Comparison of ENCODE assay signal across 8 cellular contexts in the genomic region with DNA sequence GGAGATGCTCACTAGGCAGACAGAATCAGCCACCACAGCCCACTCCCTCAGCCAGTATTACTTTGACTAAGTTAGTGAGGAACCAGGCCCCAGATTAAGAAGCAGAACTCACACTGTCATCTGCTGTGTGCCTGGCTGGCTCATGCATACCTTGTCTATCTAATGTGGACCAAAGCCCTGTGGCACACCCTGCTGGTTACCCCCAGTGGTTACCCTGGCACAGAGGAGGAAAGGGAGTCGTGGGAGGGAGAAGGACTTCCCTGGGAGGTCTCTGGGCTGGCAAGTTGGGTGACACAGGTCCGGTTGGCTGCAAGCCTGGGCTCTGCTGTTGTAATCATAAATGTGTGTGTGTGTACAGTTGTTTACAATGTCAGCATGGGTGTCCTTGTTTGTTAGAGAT. TPM values are rescaled to one million over a fixed set of nuclear protein-coding genes. Genes with fewer than 3 reads are reported as not detected.
DNase-seq lines count a peak whose midpoint lies in the region; ATAC-seq and TF ChIP-seq lines count a peak whose summit lies in the region.

No MANE protein-coding gene starts in this region.

- H3K4me1 Mint-ChIP-seq in neural crest cell = no peaks in the 10 kb centered on the region

- H3K4me3 ChIP-seq in cardiac fibroblast (replicated peaks in 1 of 2; ENCODE audit: low read depth in 2 of 2, low read length in 2 of 2) = no peak overlapping the region

- H3K27me3 Mint-ChIP-seq in neural crest cell (ENCODE audit: low read depth) = no peaks in the 10 kb centered on the region

- H3K4me3 Mint-ChIP-seq in neural crest cell = no peak overlapping the region

- H3K27ac Mint-ChIP-seq in neural crest cell (ENCODE audit: unreplicated experiment) = peak overlapping the region; percentile 43

- no peaks in the 10 kb centered on the region for H3K9me3 Mint-ChIP-seq in neural crest cell

- TF ChIP-seq CTCF in cardiac fibroblast (IDR thresholded peaks at IDR 0.05; ENCODE audit: low read depth, low read length) = peak; percentile 38
- no peak for TF ChIP-seq CTCF in neural crest cell (conservative IDR thresholded peaks at IDR 0.05)

- peak; percentile 45 for DNase-seq in EH (ENCODE audit: low read depth)
- peak; percentile 48 to 53 for DNase-seq in cardiac fibroblast (ENCODE audit: low read depth in 2 of 2)
- DNase-seq in neural crest cell (ENCODE audit: low read depth, low spot score) = no peak
- DNase-seq in SHP77 treated with DMSO at 0.1 percent for 48 hours (lab: John Stamatoyannopoulos, UW) = no peak
- no peak for DNase-seq in NCI-H1105 treated with DMSO at 0.1 percent for 48 hours (lab: John Stamatoyannopoulos, UW)
- DNase-seq in NCI-H748 (lab: John Stamatoyannopoulos, UW; ENCODE audit: unreplicated experiment) = no peak

- ATAC-seq in HG02798 (IDR thresholded peaks at IDR 0.05; ENCODE audit: poor library complexity, unreplicated experiment) (peak; percentile 56), SK-N-SH treated with all-trans-retinoic acid at 6 μM for 48 hours (peak; percentile 80)

- peaks cover 8% of the 10 kb centered on the region for H3K36me3 Mint-ChIP-seq in neural crest cell (ENCODE audit: low read depth)

TF ChIP-seq in SK-N-SH treated with all-trans-retinoic acid at 6 μM for 48 hours, 23 proteins besides CTCF, POLR2A, EP300 and RAD21:
- TF ChIP-seq, protein P1, sequence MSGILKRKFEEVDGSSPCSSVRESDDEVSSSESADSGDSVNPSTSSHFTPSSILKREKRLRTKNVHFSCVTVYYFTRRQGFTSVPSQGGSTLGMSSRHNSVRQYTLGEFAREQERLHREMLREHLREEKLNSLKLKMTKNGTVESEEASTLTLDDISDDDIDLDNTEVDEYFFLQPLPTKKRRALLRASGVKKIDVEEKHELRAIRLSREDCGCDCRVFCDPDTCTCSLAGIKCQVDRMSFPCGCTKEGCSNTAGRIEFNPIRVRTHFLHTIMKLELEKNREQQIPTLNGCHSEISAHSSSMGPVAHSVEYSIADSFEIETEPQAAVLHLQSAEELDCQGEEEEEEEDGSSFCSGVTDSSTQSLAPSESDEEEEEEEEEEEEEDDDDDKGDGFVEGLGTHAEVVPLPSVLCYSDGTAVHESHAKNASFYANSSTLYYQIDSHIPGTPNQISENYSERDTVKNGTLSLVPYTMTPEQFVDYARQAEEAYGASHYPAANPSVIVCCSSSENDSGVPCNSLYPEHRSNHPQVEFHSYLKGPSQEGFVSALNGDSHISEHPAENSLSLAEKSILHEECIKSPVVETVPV (CRISPR knock-in tag; IDR thresholded peaks at IDR 0.05) = no peak
- TF ChIP-seq ZFP3 (CRISPR knock-in tag; IDR thresholded peaks at IDR 0.05) = no peak
- no peak for TF ChIP-seq ZFP30 (CRISPR knock-in tag; IDR thresholded peaks at IDR 0.05)
- no peak for TF ChIP-seq CSDC2 (CRISPR knock-in tag; IDR thresholded peaks at IDR 0.05)
- TF ChIP-seq BACH2 (CRISPR knock-in tag; IDR thresholded peaks at IDR 0.05; ENCODE audit: borderline replicate concordance) = no peak
- no peak for TF ChIP-seq ESRRG (CRISPR knock-in tag; IDR thresholded peaks at IDR 0.05)
- TF ChIP-seq, protein P2, sequence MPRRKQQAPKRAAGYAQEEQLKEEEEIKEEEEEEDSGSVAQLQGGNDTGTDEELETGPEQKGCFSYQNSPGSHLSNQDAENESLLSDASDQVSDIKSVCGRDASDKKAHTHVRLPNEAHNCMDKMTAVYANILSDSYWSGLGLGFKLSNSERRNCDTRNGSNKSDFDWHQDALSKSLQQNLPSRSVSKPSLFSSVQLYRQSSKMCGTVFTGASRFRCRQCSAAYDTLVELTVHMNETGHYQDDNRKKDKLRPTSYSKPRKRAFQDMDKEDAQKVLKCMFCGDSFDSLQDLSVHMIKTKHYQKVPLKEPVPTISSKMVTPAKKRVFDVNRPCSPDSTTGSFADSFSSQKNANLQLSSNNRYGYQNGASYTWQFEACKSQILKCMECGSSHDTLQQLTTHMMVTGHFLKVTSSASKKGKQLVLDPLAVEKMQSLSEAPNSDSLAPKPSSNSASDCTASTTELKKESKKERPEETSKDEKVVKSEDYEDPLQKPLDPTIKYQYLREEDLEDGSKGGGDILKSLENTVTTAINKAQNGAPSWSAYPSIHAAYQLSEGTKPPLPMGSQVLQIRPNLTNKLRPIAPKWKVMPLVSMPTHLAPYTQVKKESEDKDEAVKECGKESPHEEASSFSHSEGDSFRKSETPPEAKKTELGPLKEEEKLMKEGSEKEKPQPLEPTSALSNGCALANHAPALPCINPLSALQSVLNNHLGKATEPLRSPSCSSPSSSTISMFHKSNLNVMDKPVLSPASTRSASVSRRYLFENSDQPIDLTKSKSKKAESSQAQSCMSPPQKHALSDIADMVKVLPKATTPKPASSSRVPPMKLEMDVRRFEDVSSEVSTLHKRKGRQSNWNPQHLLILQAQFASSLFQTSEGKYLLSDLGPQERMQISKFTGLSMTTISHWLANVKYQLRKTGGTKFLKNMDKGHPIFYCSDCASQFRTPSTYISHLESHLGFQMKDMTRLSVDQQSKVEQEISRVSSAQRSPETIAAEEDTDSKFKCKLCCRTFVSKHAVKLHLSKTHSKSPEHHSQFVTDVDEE (CRISPR knock-in tag; IDR thresholded peaks at IDR 0.05) = no peak
- no peak for TF ChIP-seq TCF4 (CRISPR knock-in tag; IDR thresholded peaks at IDR 0.05; ENCODE audit: borderline replicate concordance)
- TF ChIP-seq ISL1 (CRISPR knock-in tag; IDR thresholded peaks at IDR 0.05) = no peak
- no peak for TF ChIP-seq RARB (CRISPR knock-in tag; IDR thresholded peaks at IDR 0.05)
- TF ChIP-seq ZNF565 (CRISPR knock-in tag; conservative IDR thresholded peaks at IDR 0.05; ENCODE audit: low read depth) = no peak
- TF ChIP-seq PPARA (CRISPR knock-in tag; IDR thresholded peaks at IDR 0.05; ENCODE audit: borderline replicate concordance) = no peak
- no peak for TF ChIP-seq OSR1 (CRISPR knock-in tag; IDR thresholded peaks at IDR 0.05)
- TF ChIP-seq, protein P3, sequence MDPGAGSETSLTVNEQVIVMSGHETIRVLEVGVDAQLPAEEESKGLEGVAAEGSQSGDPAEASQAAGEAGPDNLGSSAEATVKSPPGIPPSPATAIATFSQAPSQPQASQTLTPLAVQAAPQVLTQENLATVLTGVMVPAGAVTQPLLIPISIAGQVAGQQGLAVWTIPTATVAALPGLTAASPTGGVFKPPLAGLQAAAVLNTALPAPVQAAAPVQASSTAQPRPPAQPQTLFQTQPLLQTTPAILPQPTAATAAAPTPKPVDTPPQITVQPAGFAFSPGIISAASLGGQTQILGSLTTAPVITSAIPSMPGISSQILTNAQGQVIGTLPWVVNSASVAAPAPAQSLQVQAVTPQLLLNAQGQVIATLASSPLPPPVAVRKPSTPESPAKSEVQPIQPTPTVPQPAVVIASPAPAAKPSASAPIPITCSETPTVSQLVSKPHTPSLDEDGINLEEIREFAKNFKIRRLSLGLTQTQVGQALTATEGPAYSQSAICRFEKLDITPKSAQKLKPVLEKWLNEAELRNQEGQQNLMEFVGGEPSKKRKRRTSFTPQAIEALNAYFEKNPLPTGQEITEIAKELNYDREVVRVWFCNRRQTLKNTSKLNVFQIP (CRISPR knock-in tag; IDR thresholded peaks at IDR 0.05; ENCODE audit: borderline replicate concordance, low read depth) = no peak
- TF ChIP-seq, protein P4, sequence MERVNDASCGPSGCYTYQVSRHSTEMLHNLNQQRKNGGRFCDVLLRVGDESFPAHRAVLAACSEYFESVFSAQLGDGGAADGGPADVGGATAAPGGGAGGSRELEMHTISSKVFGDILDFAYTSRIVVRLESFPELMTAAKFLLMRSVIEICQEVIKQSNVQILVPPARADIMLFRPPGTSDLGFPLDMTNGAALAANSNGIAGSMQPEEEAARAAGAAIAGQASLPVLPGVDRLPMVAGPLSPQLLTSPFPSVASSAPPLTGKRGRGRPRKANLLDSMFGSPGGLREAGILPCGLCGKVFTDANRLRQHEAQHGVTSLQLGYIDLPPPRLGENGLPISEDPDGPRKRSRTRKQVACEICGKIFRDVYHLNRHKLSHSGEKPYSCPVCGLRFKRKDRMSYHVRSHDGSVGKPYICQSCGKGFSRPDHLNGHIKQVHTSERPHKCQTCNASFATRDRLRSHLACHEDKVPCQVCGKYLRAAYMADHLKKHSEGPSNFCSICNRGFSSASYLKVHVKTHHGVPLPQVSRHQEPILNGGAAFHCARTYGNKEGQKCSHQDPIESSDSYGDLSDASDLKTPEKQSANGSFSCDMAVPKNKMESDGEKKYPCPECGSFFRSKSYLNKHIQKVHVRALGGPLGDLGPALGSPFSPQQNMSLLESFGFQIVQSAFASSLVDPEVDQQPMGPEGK (CRISPR knock-in tag; IDR thresholded peaks at IDR 0.05; ENCODE audit: borderline replicate concordance) = no peak
- no peak for TF ChIP-seq SNAI2 (CRISPR knock-in tag; IDR thresholded peaks at IDR 0.05)
- no peak for TF ChIP-seq ZNF8 (CRISPR knock-in tag; IDR thresholded peaks at IDR 0.05)
- TF ChIP-seq ZC3H10 (CRISPR knock-in tag; IDR thresholded peaks at IDR 0.05) = no peak
- no peak for TF ChIP-seq ZNF70 (CRISPR knock-in tag; IDR thresholded peaks at IDR 0.05)

RNA-seq across cellular contexts. Expression of a gene that starts 7.5 kb away (rescaled TPM):
- 0.09 and 0.16 TPM in 2 replicates for total RNA-seq in neural crest cell

Comparison
In these comparisons a context has a peak if more than half of its experiments do, and no peak if none do; other contexts are left out.
1. DNase-seq: peak in EH (single experiment) and cardiac fibroblast (2 of 2); none in neural crest cell (single experiment), SHP77 treated with DMSO at 0.1 percent for 48 hours (single experiment), NCI-H1105 treated with DMSO at 0.1 percent for 48 hours (single experiment) and NCI-H748 (single experiment).